ENCODE assay signal across 1 cellular context in the genomic region with DNA sequence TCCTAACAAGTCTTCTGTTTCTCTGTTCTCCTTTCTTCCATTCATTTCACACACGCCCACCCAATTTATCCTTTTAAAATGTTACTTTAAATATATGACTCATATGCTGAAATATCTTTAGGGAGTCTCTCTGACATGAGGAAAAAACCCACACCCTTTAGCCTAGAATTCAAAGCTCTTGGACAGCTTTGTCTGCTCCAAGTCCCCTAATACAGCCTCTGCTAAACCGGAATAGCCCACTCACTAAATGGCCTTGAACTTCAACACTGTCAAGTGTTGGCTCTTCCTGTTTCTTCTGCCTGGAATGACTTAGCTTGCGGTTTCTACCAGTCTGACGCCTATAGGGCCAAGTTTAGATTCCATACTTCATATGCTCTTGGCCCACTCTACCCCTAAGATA.
TF ChIP-seq lines count a peak whose summit lies in the region.

No MANE protein-coding gene starts in this region.

TF ChIP-seq in K562, 482 proteins besides CTCF, POLR2A, EP300 and RAD21 (continued from another document):
- TF ChIP-seq, protein P1, sequence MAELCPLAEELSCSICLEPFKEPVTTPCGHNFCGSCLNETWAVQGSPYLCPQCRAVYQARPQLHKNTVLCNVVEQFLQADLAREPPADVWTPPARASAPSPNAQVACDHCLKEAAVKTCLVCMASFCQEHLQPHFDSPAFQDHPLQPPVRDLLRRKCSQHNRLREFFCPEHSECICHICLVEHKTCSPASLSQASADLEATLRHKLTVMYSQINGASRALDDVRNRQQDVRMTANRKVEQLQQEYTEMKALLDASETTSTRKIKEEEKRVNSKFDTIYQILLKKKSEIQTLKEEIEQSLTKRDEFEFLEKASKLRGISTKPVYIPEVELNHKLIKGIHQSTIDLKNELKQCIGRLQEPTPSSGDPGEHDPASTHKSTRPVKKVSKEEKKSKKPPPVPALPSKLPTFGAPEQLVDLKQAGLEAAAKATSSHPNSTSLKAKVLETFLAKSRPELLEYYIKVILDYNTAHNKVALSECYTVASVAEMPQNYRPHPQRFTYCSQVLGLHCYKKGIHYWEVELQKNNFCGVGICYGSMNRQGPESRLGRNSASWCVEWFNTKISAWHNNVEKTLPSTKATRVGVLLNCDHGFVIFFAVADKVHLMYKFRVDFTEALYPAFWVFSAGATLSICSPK (IDR thresholded peaks at IDR 0.05; ENCODE audit: borderline replicate concordance): no peak
- TF ChIP-seq, protein P2, sequence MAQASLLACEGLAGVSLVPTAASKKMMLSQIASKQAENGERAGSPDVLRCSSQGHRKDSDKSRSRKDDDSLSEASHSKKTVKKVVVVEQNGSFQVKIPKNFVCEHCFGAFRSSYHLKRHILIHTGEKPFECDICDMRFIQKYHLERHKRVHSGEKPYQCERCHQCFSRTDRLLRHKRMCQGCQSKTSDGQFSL (CRISPR knock-in tag; IDR thresholded peaks at IDR 0.05): no peak
- TF ChIP-seq, protein P2 (tag; IDR thresholded peaks at IDR 0.05): no peak
- no peak for TF ChIP-seq NFE2 (IDR thresholded peaks at IDR 0.05; ENCODE audit: low read depth)
